ENCODE assay signal across 10 cellular contexts in the genomic region with DNA sequence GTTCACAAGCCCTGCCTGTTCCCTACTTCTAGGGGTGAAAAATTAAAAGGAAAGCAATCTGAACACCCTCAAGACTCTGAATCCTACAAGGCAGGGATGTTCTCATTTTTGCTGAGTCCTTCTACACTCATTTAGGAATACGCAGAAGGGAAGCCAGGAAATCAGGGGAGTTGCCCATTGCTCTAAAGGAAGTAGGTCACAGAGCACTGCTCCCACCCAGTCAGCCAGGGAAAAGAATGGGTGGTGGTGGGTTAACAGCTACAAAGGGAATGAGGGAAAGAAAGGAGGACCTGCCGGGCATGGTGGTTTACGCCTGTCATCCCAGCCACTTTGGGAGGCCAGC. TPM values are rescaled to one million over a fixed set of nuclear protein-coding genes. Genes with fewer than 3 reads are reported as not detected.
A peak's percentile ranks its signal among the peaks of the same experiment; 100 is the strongest.
DNase-seq lines count a peak whose midpoint lies in the region; ATAC-seq, FAIRE-seq and TF ChIP-seq lines count a peak whose summit lies in the region.
"Had no signal": no experiment of that assay in that cellular context is flagged by ENCODE, and none has a peak within 500 bp of the region (broad histone marks: within the 10 kb centered on the region; RNA-seq: fewer than 3 reads in every experiment).

No MANE protein-coding gene starts in this region.

- H3K4me1 ChIP-seq in A549 (peaks cover 40% of the 10 kb centered on the region), Peyer's patch (peaks cover 0 to 48% (median 9%) of the 10 kb centered on the region in 4 donors), esophagus muscularis mucosa (peaks cover 47 to 75% (median 70%) of the 10 kb centered on the region in 4 donors)

- TF ChIP-seq POLR2A in A549 (IDR thresholded peaks at IDR 0.05; ENCODE audit: low read length): no peak
- no peak for TF ChIP-seq POLR2A in Peyer's patch (IDR thresholded peaks at IDR 0.05)
- TF ChIP-seq POLR2A in esophagus muscularis mucosa (IDR thresholded peaks at IDR 0.05; ENCODE audit: low read depth): no peak

- TF ChIP-seq CTCF in A549 (IDR thresholded peaks at IDR 0.05): no peak
- TF ChIP-seq CTCF in Peyer's patch (IDR thresholded peaks at IDR 0.05): no peak
- no peak for TF ChIP-seq CTCF in esophagus muscularis mucosa (IDR thresholded peaks at IDR 0.05)
- no peak for TF ChIP-seq CTCF in nephron progenitor cell (IDR thresholded peaks at IDR 0.05)

- peaks cover 9% of the 10 kb centered on the region for H3K27me3 Mint-ChIP-seq in nephron progenitor cell (ENCODE audit: low read depth, poor library complexity)

- peak overlapping the region; percentile 92 for H3K4me2 ChIP-seq in A549

- peak overlapping the region; percentile 11 for H3K4me3 Mint-ChIP-seq in nephron progenitor cell

- TF ChIP-seq RAD21 in A549 (conservative IDR thresholded peaks at IDR 0.05 in 1 of 2, IDR thresholded peaks at IDR 0.05 in 1 of 2): no peak

- H3K4me3 ChIP-seq in A549 (0 out of 3 replicates have a peak overlapping the region, but pooled peaks have one; percentile 28), Peyer's patch (peak overlapping the region in 1 of 4 donors; percentile 26), esophagus muscularis mucosa (peak overlapping the region in 3 of 4 donors; percentile 17 to 33 (median 33))

- TF ChIP-seq EP300 in A549 (IDR thresholded peaks at IDR 0.05) (no peak), esophagus muscularis mucosa (IDR thresholded peaks at IDR 0.05) (no peak)

- H3K27me3 ChIP-seq in Peyer's patch: no peaks in the 10 kb centered on the region
- no peaks in the 10 kb centered on the region for H3K27me3 ChIP-seq in esophagus muscularis mucosa

- ATAC-seq in A549 (no peak), GM18858 (IDR thresholded peaks at IDR 0.05; ENCODE audit: unreplicated experiment) (no peak)

- H3K27ac ChIP-seq in A549: peak overlapping the region; percentile 88 to 96
- H3K27ac ChIP-seq in Peyer's patch: peak overlapping the region; percentile 15 to 96 (median 89)
- H3K27ac ChIP-seq in esophagus muscularis mucosa (replicated peaks in 1 of 4): peak overlapping the region; percentile 89 to 92 (median 90)

- no peaks in the 10 kb centered on the region for H3K36me3 Mint-ChIP-seq in nephron progenitor cell (ENCODE audit: low read depth)
- H3K36me3 Mint-ChIP-seq: activated naive CD8-positive, alpha-beta T cell had no signal

- intact Hi-C loops in esophagus muscularis mucosa (cut with DNase I): loop anchor here (5.0 to 10.0 kb wide), 2 partner anchors 231 to 314 kb away; a partner anchor contains a TSS

- H3K36me3 ChIP-seq in Peyer's patch: no peaks in the 10 kb centered on the region
- no peaks in the 10 kb centered on the region for H3K36me3 ChIP-seq in esophagus muscularis mucosa

- CTCF ChIA-PET in A549 (lab: Yijun Ruan, JAX): interaction anchor here (0.8 to 10.1 kb wide), 7 partner anchors 66 to 411 kb away, joined by 3 to 165 read pairs (median 4); no protein-coding TSS in a partner anchor

- DNase-seq in A549 (ENCODE audit: low read depth in 1 of 2, low spot score in 1 of 2) (no peak), Peyer's patch (no peak), esophagus muscularis mucosa (ENCODE audit: extremely low spot score) (no peak), nephron progenitor cell (no peak), SW480 (ENCODE audit: low spot score) (no peak), T-helper 9 cell (no peak)
- no peak for DNase-seq in stimulated activated CD8-positive, alpha-beta memory T cell treated with anti-CD3 and anti-CD28 coated beads, Interleukin-4, amount 100 ng/mL, for 48 hours
- DNase-seq: NCI-H2029 had no signal

- no peaks in the 10 kb centered on the region for H3K9me3 ChIP-seq in A549
- no peaks in the 10 kb centered on the region for H3K9me3 ChIP-seq in Peyer's patch
- no peaks in the 10 kb centered on the region for H3K9me3 ChIP-seq in esophagus muscularis mucosa

- peaks cover 44% of the 10 kb centered on the region for H3K4me1 Mint-ChIP-seq in nephron progenitor cell

- 74% methylated on average over 3 of the region's 3 CpGs for WGBS in A549 (ENCODE audit: missing lambda C conversion rate)
- WGBS in esophagus muscularis mucosa: 47% methylated on average over 3 of the region's 3 CpGs

- POLR2A ChIA-PET in A549 (lab: Yijun Ruan, JAX): interaction anchor here (0.6 to 1.7 kb wide), 8 partner anchors 69 to 313 kb away, joined by 3 to 12 read pairs (median 6); a partner anchor contains a TSS

- no peak overlapping the region for H3K27ac Mint-ChIP-seq in nephron progenitor cell
- H3K27ac Mint-ChIP-seq: activated naive CD8-positive, alpha-beta T cell had no signal

- no peak for FAIRE-seq in A549 (lab: Jason Lieb, UNC)

- H3K9me3 Mint-ChIP-seq in nephron progenitor cell: no peaks in the 10 kb centered on the region

TF ChIP-seq in A549, 52 proteins besides CTCF, POLR2A, EP300 and RAD21:
- TF ChIP-seq FOSL2 (IDR thresholded peaks at IDR 0.05) (no peak), FOSL2 (CRISPR knock-in tag; IDR thresholded peaks at IDR 0.05) (no peak), ZFP36 (IDR thresholded peaks at IDR 0.05; ENCODE audit: borderline replicate concordance, partially characterized antibody) (no peak), NR3C1 (IDR thresholded peaks at IDR 0.05) (no peak), EHF (CRISPR knock-in tag; IDR thresholded peaks at IDR 0.05) (no peak), CHD2 (IDR thresholded peaks at IDR 0.05; ENCODE audit: low read length, partially characterized antibody) (no peak), JUNB (IDR thresholded peaks at IDR 0.05) (no peak), ZC3H11A (IDR thresholded peaks at IDR 0.05) (no peak), FOSB (CRISPR knock-in tag; IDR thresholded peaks at IDR 0.05) (no peak), ESRRA (IDR thresholded peaks at IDR 0.05; ENCODE audit: borderline replicate concordance, low read length) (no peak)
- TF ChIP-seq, protein P1, sequence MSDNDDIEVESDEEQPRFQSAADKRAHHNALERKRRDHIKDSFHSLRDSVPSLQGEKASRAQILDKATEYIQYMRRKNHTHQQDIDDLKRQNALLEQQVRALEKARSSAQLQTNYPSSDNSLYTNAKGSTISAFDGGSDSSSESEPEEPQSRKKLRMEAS (IDR thresholded peaks at IDR 0.05): no peak

RNA-seq across cellular contexts. Expression of a gene that starts 2.4 kb away (rescaled TPM):
- 7.3 and 8.7 TPM in 2 replicates for polyA plus RNA-seq in A549 (2011; rRNA removed)
- polyA plus RNA-seq in A549 (2012; cell fraction: cytosol; rRNA removed): 1.2 and 1.4 TPM in 2 replicates
- 0.99 and 1.1 TPM in 2 replicates for polyA plus RNA-seq in A549 (2012; cell fraction: nucleus; rRNA removed)
- polyA plus RNA-seq in A549 (2017; fragmentation: RNase III; extraction: RNeasy Plus Mini Kit Qiagen cat#74134 plus additional on column Dnase treatment): 4.9 to 5.8 TPM (median 5.8 TPM) in 3 replicates
- 11.3 and 13.8 TPM in 2 replicates for polyA minus RNA-seq in A549 (2011; rRNA and poly(A)+ RNA removed)
- total RNA-seq in Peyer's patch: 10 to 100 TPM; 28.4 to 81.7 (median 59.1) TPM
- 10 to 100 TPM; 16.2 to 26.9 (median 19.0) TPM for total RNA-seq in esophagus muscularis mucosa
